Comparison of ENCODE assay signal across 8 cellular contexts in genomic region chr17:42997984-42998938, GRCh38. TPM values are rescaled to one million over a fixed set of nuclear protein-coding genes. Genes with fewer than 3 reads are reported as not detected.
DNase-seq lines count a peak whose midpoint lies in the region; TF ChIP-seq lines count a peak whose summit lies in the region.

Gene RPL27, plus strand, starts transcription at chr17:42998419. Its CDS starts 332 bp downstream, at chr17:42998751.

- H3K4me1 ChIP-seq in stomach: peaks cover 26 to 47% (median 30%) of the 10 kb centered on the region in 4 donors

- no peaks in the 10 kb centered on the region for H3K9me3 ChIP-seq in stomach

- intact Hi-C loops in stomach (cut with DNase I; ENCODE audit: low total_unique reads): no loop called here

- H3K27ac ChIP-seq in stomach: peak within 1 kb of the TSS; percentile 83 to 95 (median 92)

- peaks cover 32% of the 10 kb centered on the region for H3K4me1 Mint-ChIP-seq in nephron progenitor cell

- DNase-seq in ELF-1 (ENCODE audit: low read depth, low spot score) (peak; percentile 100), H4 (ENCODE audit: low spot score) (peak; percentile 100), LoVo (ENCODE audit: low spot score) (peak; percentile 99), fibroblast of the aortic adventitia (ENCODE audit: low read depth) (peak; percentile 100), nephron progenitor cell (peak; percentile 93), stomach (peak; percentile 99)
- peak; percentile 98 for DNase-seq in activated effector memory CD4-positive, alpha-beta T cell treated with Interleukin-2 at 50 U/mL for 16 hours

- TF ChIP-seq POLR2A in Raji (IDR thresholded peaks at IDR 0.05; ENCODE audit: insufficient read depth, low read depth, low read length): peak; percentile 95
- TF ChIP-seq POLR2A in stomach (IDR thresholded peaks at IDR 0.05): peak in 1 of 4 donors; percentile 43

- no peak for TF ChIP-seq EP300 in stomach (IDR thresholded peaks at IDR 0.05)

- H3K4me3 Mint-ChIP-seq in nephron progenitor cell: peak within 1 kb of the TSS; percentile 99

- H3K4me3 ChIP-seq in fibroblast of the aortic adventitia (ENCODE audit: low read depth, low read length) (peak within 1 kb of the TSS; percentile 91), stomach (peak within 1 kb of the TSS; percentile 62 to 80 (median 73))

- H3K27me3 Mint-ChIP-seq in nephron progenitor cell (ENCODE audit: low read depth, poor library complexity): no peaks in the 10 kb centered on the region

- H3K27me3 ChIP-seq in stomach: no peaks in the 10 kb centered on the region

- WGBS in stomach, 5 donors: 0 to 1% (median 0%) methylated on average over 40 to 49 of the region's 49 CpGs

- H3K27ac Mint-ChIP-seq in nephron progenitor cell: peak within 1 kb of the TSS; percentile 100

- H3K36me3 Mint-ChIP-seq in nephron progenitor cell (ENCODE audit: low read depth): peaks cover 37% of the 10 kb centered on the region

- TF ChIP-seq CTCF in fibroblast of the aortic adventitia (IDR thresholded peaks at IDR 0.05; ENCODE audit: insufficient read depth, low read length): peak; percentile 88
- peak; percentile 82 for TF ChIP-seq CTCF in nephron progenitor cell (IDR thresholded peaks at IDR 0.05)
- TF ChIP-seq CTCF in stomach (IDR thresholded peaks at IDR 0.05): peak in 6 of 7 experiments; percentile 79 to 98 (median 92)

- no peaks in the 10 kb centered on the region for H3K9me3 Mint-ChIP-seq in nephron progenitor cell

- peaks cover 34 to 62% (median 55%) of the 10 kb centered on the region in 4 donors for H3K36me3 ChIP-seq in stomach

RNA-seq across cellular contexts. Expression of gene RPL27, which starts in this region (rescaled TPM):
- total RNA-seq in H4 (2014; rRNA removed; shearing (Covaris generic)): 1,450 and 1,519 TPM in 2 replicates
- 336 and 1,876 TPM in 2 replicates for total RNA-seq in fibroblast of the aortic adventitia (ENCODE audit: low replicate concordance)
- total RNA-seq in stomach: 1,000 to 10,000 TPM in 3 of 5 donors, 100 to 1,000 TPM in 2; 251 to 1,639 (median 1,099) TPM
- polyA plus RNA-seq in stomach: 1,000 to 10,000 TPM; 2,693 to 4,199 (median 4,058) TPM

Comparison
In these comparisons a context has a peak if more than half of its experiments do, and no peak if none do; other contexts are left out.
1. Peak in every context shown above with its lines: DNase-seq, H3K4me3 ChIP-seq and H3K27ac ChIP-seq.